1 cellular context compared by ENCODE assay signal in the genomic region with DNA sequence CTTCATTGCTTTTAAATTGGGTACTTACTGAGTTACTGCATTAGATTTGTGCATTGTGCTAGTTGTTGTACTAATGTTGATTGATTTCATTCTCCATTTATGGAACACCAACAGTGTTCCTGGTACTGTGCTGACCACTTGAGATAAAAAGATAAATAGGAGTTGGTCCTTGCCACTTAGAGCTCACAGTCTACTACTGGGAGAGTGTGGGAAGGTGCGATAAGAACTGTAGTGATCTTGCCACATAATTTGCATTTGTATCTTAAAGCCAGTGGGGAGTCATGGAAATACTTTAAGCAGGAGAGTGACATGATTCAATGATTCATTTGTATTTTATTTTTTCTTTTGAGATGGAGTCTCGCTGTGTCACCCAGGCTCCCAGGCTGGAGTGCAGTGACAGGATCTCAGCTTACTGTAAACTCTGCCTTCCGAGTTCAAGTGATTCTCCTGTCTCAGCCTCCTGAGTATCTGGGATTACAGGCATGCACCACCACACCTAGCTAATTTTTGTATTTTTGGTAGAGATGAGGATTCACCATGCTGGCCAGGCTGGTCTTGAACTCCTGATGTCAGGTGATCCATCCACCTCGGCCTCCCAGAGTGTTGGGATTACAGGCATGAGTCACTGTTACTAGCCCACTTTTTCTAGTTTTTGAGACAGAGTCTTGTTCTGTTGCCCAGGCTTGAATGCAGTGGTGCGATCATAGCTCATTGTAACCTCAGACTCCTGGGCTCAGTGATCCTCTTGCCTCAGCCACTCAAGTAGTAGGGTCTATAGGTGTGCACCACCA.
TF ChIP-seq lines count a peak whose summit lies in the region.

No MANE protein-coding gene starts in this region.

TF ChIP-seq in SK-N-SH, 30 proteins besides CTCF, POLR2A, EP300 and RAD21 (continued from another document):
- TF ChIP-seq CHD2 (IDR thresholded peaks at IDR 0.05; ENCODE audit: low read length, partially characterized antibody): no peak
- no peak for TF ChIP-seq EZH2phosphoT487 (IDR thresholded peaks at IDR 0.05; ENCODE audit: borderline replicate concordance, low read depth)
- no peak for TF ChIP-seq RXRA (IDR thresholded peaks at IDR 0.05; ENCODE audit: borderline replicate concordance, low read depth)
- TF ChIP-seq SIN3A (IDR thresholded peaks at IDR 0.05; ENCODE audit: borderline replicate concordance, low read depth, low read length): no peak
- TF ChIP-seq, protein P1, sequence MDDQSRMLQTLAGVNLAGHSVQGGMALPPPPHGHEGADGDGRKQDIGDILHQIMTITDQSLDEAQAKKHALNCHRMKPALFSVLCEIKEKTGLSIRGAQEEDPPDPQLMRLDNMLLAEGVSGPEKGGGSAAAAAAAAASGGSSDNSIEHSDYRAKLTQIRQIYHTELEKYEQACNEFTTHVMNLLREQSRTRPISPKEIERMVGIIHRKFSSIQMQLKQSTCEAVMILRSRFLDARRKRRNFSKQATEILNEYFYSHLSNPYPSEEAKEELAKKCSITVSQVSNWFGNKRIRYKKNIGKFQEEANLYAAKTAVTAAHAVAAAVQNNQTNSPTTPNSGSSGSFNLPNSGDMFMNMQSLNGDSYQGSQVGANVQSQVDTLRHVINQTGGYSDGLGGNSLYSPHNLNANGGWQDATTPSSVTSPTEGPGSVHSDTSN (IDR thresholded peaks at IDR 0.05): no peak
